ENCODE assay signal across 8 cellular contexts in genomic region chr7:143240323-143241168, GRCh38. TPM values are rescaled to one million over a fixed set of nuclear protein-coding genes. Genes with fewer than 3 reads are reported as not detected.
DNase-seq lines count a peak whose midpoint lies in the region; ATAC-seq, FAIRE-seq and TF ChIP-seq lines count a peak whose summit lies in the region.

No MANE protein-coding gene starts in this region.

- intact Hi-C loops in pancreas (cut with DNase I) = loop anchor here (5.0 to 10.0 kb wide), 3 partner anchors 64 to 177 kb away; no protein-coding TSS in a partner anchor
- intact Hi-C loops in upper lobe of right lung (cut with DNase I) = loop anchor here (10.0 kb wide), 1 partner anchor 64 kb away; no protein-coding TSS in a partner anchor

- FAIRE-seq in pancreas (lab: Jason Lieb, UNC) = peak; percentile 17

- no peaks in the 10 kb centered on the region for H3K27me3 ChIP-seq in pancreas
- H3K27me3 ChIP-seq in upper lobe of right lung = no peaks in the 10 kb centered on the region

- H3K27ac ChIP-seq in pancreas (no peak overlapping the region), upper lobe of right lung (peak overlapping the region; percentile 37)

- 6% methylated on average over 8 of the region's 8 CpGs for WGBS in pancreas, 2 donors

- H3K36me3 ChIP-seq in pancreas (no peaks in the 10 kb centered on the region), upper lobe of right lung (no peaks in the 10 kb centered on the region)

- ATAC-seq in GM21786 (IDR thresholded peaks at IDR 0.05; ENCODE audit: unreplicated experiment) (peak; percentile 92), pancreas (peak; percentile 74 to 99 (median 96)), upper lobe of right lung (peak; percentile 96)

- peak; percentile 60 for DNase-seq in ELF-1 (ENCODE audit: low read depth, low spot score)
- DNase-seq in LHCN-M2 (ENCODE audit: low read depth) = peak; percentile 87
- peak; percentile 78 for DNase-seq in RPMI8226
- DNase-seq in activated effector memory CD4-positive, alpha-beta T cell treated with Interleukin-2 at 50 U/mL for 16 hours = peak; percentile 53
- peak; percentile 67 for DNase-seq in germinal center (ENCODE audit: low spot score)
- peak in 4 of 6 donors; percentile 46 to 71 (median 54) for DNase-seq in pancreas
- no peak for DNase-seq in upper lobe of right lung

- H3K4me1 ChIP-seq in pancreas (no peaks in the 10 kb centered on the region), upper lobe of right lung (peaks cover 7% of the 10 kb centered on the region)

- H3K4me3 ChIP-seq in pancreas (no peak overlapping the region), upper lobe of right lung (no peak overlapping the region)

- H3K9me3 ChIP-seq in pancreas (no peaks in the 10 kb centered on the region), upper lobe of right lung (no peaks in the 10 kb centered on the region)

- TF ChIP-seq CTCF in pancreas (IDR thresholded peaks at IDR 0.05) (peak; percentile 79 to 90 (median 82)), upper lobe of right lung (IDR thresholded peaks at IDR 0.05) (peak; percentile 96)

RNA-seq across cellular contexts. Expression of gene TAS2R40, which starts 18.7 kb away (rescaled TPM):
- total RNA-seq in LHCN-M2 (2014; rRNA removed) (not detected in 2 replicates), pancreas (not detected), upper lobe of right lung (not detected)
- not detected for polyA plus RNA-seq in LHCN-M2 (2012)
- not detected for polyA plus RNA-seq in pancreas

RNA-seq across cellular contexts. Expression of gene GSTK1, which starts 22.7 kb away (rescaled TPM):
- total RNA-seq in LHCN-M2 (2014; rRNA removed) (233 and 262 TPM in 2 replicates), pancreas (10 to 100 TPM; 47.7 to 89.6 (median 62.4) TPM), upper lobe of right lung (149 TPM)
- polyA plus RNA-seq in LHCN-M2 (2012) = 229 TPM
- polyA plus RNA-seq in pancreas = 100 to 1,000 TPM in 1 of 2 donors, 10 to 100 TPM in 1; 92.2 to 164 TPM

RNA-seq across cellular contexts. Expression of gene TMEM139, which starts 44.2 kb away (rescaled TPM):
- total RNA-seq in LHCN-M2 (2014; rRNA removed) = not detected in 2 replicates
- 0.22 TPM for polyA plus RNA-seq in LHCN-M2 (2012)
- 10 to 100 TPM in 1 of 6 donors, 1 to 10 TPM in 5; 4.2 to 17.3 (median 6.2) TPM for total RNA-seq in pancreas
- 10 to 100 TPM; 13.7 to 14.4 TPM for polyA plus RNA-seq in pancreas
- total RNA-seq in upper lobe of right lung = 25.1 TPM

RNA-seq across cellular contexts. Expression of gene CASP2, which starts 47.6 kb away (rescaled TPM):
- total RNA-seq in LHCN-M2 (2014; rRNA removed) = 20.8 and 21.5 TPM in 2 replicates
- 16.1 TPM for polyA plus RNA-seq in LHCN-M2 (2012)
- total RNA-seq in pancreas = 10 to 100 TPM in 3 of 6 donors, 1 to 10 TPM in 3; 7.6 to 19.7 (median 10.6) TPM
- polyA plus RNA-seq in pancreas = 1 to 10 TPM; 4.2 to 6.2 TPM
- 26.7 TPM for total RNA-seq in upper lobe of right lung

RNA-seq across cellular contexts. Expression of gene TAS2R39, which starts 57.3 kb away (rescaled TPM):
- not detected in 2 replicates for total RNA-seq in LHCN-M2 (2014; rRNA removed)
- not detected for polyA plus RNA-seq in LHCN-M2 (2012)
- total RNA-seq in pancreas = not detected
- not detected for polyA plus RNA-seq in pancreas
- not detected for total RNA-seq in upper lobe of right lung
